ENCODE assay signal across 18 cellular contexts in genomic region chr22:27716074-27716473, GRCh38.
DNase-seq lines count a peak whose midpoint lies in the region; ATAC-seq and TF ChIP-seq lines count a peak whose summit lies in the region.
"Had no signal": no experiment of that assay in that cellular context is flagged by ENCODE, and none has a peak within 500 bp of the region (broad histone marks: within the 10 kb centered on the region; RNA-seq: fewer than 3 reads in every experiment).

No MANE protein-coding gene starts in this region.

- H3K36me3 ChIP-seq in SK-N-SH (replicated peaks in 1 of 2; ENCODE audit: control insufficient read depth in 1 of 2, insufficient read depth in 2 of 2, low read length in 1 of 2) (no peaks in the 10 kb centered on the region), mesenchymal stem cell (ENCODE audit: control insufficient read depth in 1 of 2, insufficient read depth in 2 of 2, low read depth in 1 of 2, low read length in 2 of 2) (no peaks in the 10 kb centered on the region)
- H3K36me3 ChIP-seq: BE2C; BLaER1 treated with 17β-estradiol and CSF1 and Interleukin-3, amounts not matched to agents 10 nM and 100 nM; HAP-1 had no signal

- no peak for TF ChIP-seq EP300 in SK-N-SH (IDR thresholded peaks at IDR 0.05; ENCODE audit: borderline replicate concordance in 1 of 2, low read depth in 1 of 2, low read length in 1 of 2)

- no peaks in the 10 kb centered on the region for H3K79me2 ChIP-seq in SK-N-SH (ENCODE audit: insufficient read depth)

- no peaks in the 10 kb centered on the region for H3K79me1 ChIP-seq in mesenchymal stem cell (replicated peaks; ENCODE audit: low read length, poor library complexity, severe bottlenecking)

- no peaks in the 10 kb centered on the region for H4K20me1 ChIP-seq in SK-N-SH (ENCODE audit: insufficient read depth)
- H4K20me1 ChIP-seq: BLaER1 treated with 17β-estradiol and CSF1 and Interleukin-3, amounts not matched to agents 10 nM and 100 nM had no signal

- H3K9ac ChIP-seq in SK-N-SH (no peak overlapping the region), mesenchymal stem cell (ENCODE audit: low read length) (no peak overlapping the region)

- no peak overlapping the region for H3K23ac ChIP-seq in mesenchymal stem cell (ENCODE audit: low read length in 2 of 2)

- H2AFZ ChIP-seq in SK-N-SH (ENCODE audit: low read depth) (no peak overlapping the region), mesenchymal stem cell (ENCODE audit: low read depth, low read length) (no peak overlapping the region)

- H3K4ac ChIP-seq in mesenchymal stem cell (ENCODE audit: low read depth in 1 of 2, low read length in 2 of 2) = no peak overlapping the region

- no peak overlapping the region for H3K4me3 Mint-ChIP-seq in WTC11
- H3K4me3 Mint-ChIP-seq: CD4-positive, alpha-beta memory T cell; HFFc6 had no signal

- H4K91ac ChIP-seq in mesenchymal stem cell (ENCODE audit: low read length) = no peak overlapping the region

- peaks cover 39% of the 10 kb centered on the region for H3K36me3 Mint-ChIP-seq in WTC11
- H3K36me3 Mint-ChIP-seq: CD4-positive, alpha-beta memory T cell had no signal

- peaks cover 2% of the 10 kb centered on the region; the same call in 1 of the 2 replicates for H3K9me3 Mint-ChIP-seq in WTC11

- H2AK5ac ChIP-seq in mesenchymal stem cell (ENCODE audit: low read length, severe bottlenecking) = no peak overlapping the region

- peak overlapping the region; percentile 57 for H3K27ac Mint-ChIP-seq in WTC11
- H3K27ac Mint-ChIP-seq: CD4-positive, alpha-beta memory T cell; HFFc6 had no signal

- peaks cover 60% of the 10 kb centered on the region for H3K4me1 Mint-ChIP-seq in WTC11
- H3K4me1 Mint-ChIP-seq: CD4-positive, alpha-beta memory T cell had no signal

- no peaks in the 10 kb centered on the region for H3K27me3 ChIP-seq in SK-N-SH (ENCODE audit: insufficient read depth)
- H3K27me3 ChIP-seq in mesenchymal stem cell (ENCODE audit: control insufficient read depth in 1 of 2, insufficient read depth in 1 of 2, low read length in 2 of 2) = no peaks in the 10 kb centered on the region
- H3K27me3 ChIP-seq: BE2C; BLaER1 treated with 17β-estradiol and CSF1 and Interleukin-3, amounts not matched to agents 10 nM and 100 nM had no signal

- H3K4me2 ChIP-seq in SK-N-SH (no peak overlapping the region), mesenchymal stem cell (ENCODE audit: low read length, poor library complexity, severe bottlenecking) (no peak overlapping the region)

- no peak overlapping the region for H2BK12ac ChIP-seq in mesenchymal stem cell (ENCODE audit: low read length in 2 of 2)

- peaks cover 5% of the 10 kb centered on the region for H3F3A ChIP-seq in SK-N-SH (replicated peaks; ENCODE audit: insufficient read depth)

- no peak for TF ChIP-seq RAD21 in SK-N-SH (IDR thresholded peaks at IDR 0.05; ENCODE audit: low read length)

- no peaks in the 10 kb centered on the region for H3K9me2 ChIP-seq in SK-N-SH

- H3K18ac ChIP-seq in mesenchymal stem cell (ENCODE audit: low read depth in 1 of 2, low read length in 2 of 2) = no peak overlapping the region

- H3K14ac ChIP-seq in mesenchymal stem cell (ENCODE audit: low read length in 2 of 2) = no peak overlapping the region

- no peak overlapping the region for H3K27ac ChIP-seq in SK-N-SH (ENCODE audit: low read depth in 2 of 2, low read length in 1 of 2)
- no peak overlapping the region for H3K27ac ChIP-seq in mesenchymal stem cell (ENCODE audit: low read length, poor library complexity, severe bottlenecking)
- peak overlapping the region; percentile 79 for H3K27ac ChIP-seq in temporal lobe (ENCODE audit: low read depth, low read length)
- H3K27ac ChIP-seq: 22Rv1 had no signal

- DNase-seq in SK-N-SH (no peak), WTC11 (ENCODE audit: low spot score) (no peak), mesenchymal stem cell (no peak), DMS153 treated with DMSO at 0.1 percent for 48 hours (lab: John Stamatoyannopoulos, UW; ENCODE audit: unreplicated experiment) (no peak), NOMO-1 treated with dmso at 0.1 percent for 144 hours (lab: John Stamatoyannopoulos, UW; ENCODE audit: unreplicated experiment) (no peak)
- DNase-seq: AML-193; BE2C; Calu3; CD4-positive, alpha-beta memory T cell; DND-41; GOT3; HFFc6 had no signal

- H2BK15ac ChIP-seq in mesenchymal stem cell (ENCODE audit: low read depth, poor library complexity, severe bottlenecking) = peak overlapping the region; percentile 31

- H3K27me3 Mint-ChIP-seq in WTC11 (ENCODE audit: low read depth) = no peaks in the 10 kb centered on the region

- no peak for ATAC-seq in SK-N-SH treated with all-trans-retinoic acid at 6 μM for 48 hours
- no peak for ATAC-seq in WTC11
- ATAC-seq in HG02588 (IDR thresholded peaks at IDR 0.05; ENCODE audit: unreplicated experiment) = no peak

- POLR2A ChIA-PET in SK-N-SH (lab: Yijun Ruan, JAX) = no interaction called here
- POLR2A ChIA-PET in WTC11 (lab: Charles Lee) = no interaction called here

- H4K8ac ChIP-seq in mesenchymal stem cell (ENCODE audit: low read length) = no peak overlapping the region

- H3K9me3 ChIP-seq in SK-N-SH (no peaks in the 10 kb centered on the region), mesenchymal stem cell (ENCODE audit: control insufficient read depth, low read length) (peaks cover 6% of the 10 kb centered on the region)
- H3K9me3 ChIP-seq: BE2C had no signal

- peaks cover 11 to 19% of the 10 kb centered on the region in 2 experiments; a peak in 1 of 4 replicates for H3K4me1 ChIP-seq in SK-N-SH (ENCODE audit: control insufficient read depth in 1 of 2, insufficient read depth in 2 of 2, low read depth in 1 of 2, low read length in 1 of 2)
- peaks cover 15% of the 10 kb centered on the region for H3K4me1 ChIP-seq in mesenchymal stem cell (ENCODE audit: control insufficient read depth, insufficient read depth, low read depth, low read length)

- TF ChIP-seq CTCF in SK-N-SH (IDR thresholded peaks at IDR 0.05) (no peak), WTC11 (IDR thresholded peaks at IDR 0.05) (no peak)

- no peak overlapping the region for H3K4me3 ChIP-seq in SK-N-SH (ENCODE audit: low read depth in 2 of 2, low read length in 1 of 2)
- H3K4me3 ChIP-seq in mesenchymal stem cell (ENCODE audit: insufficient read depth in 1 of 2, low read depth in 1 of 2, low read length in 2 of 2) = no peak overlapping the region
- H3K4me3 ChIP-seq: BLaER1 treated with 17β-estradiol and CSF1 and Interleukin-3, amounts not matched to agents 10 nM and 100 nM; HAP-1 had no signal

- no peak overlapping the region for H2BK5ac ChIP-seq in mesenchymal stem cell (ENCODE audit: low read depth, low read length, poor library complexity, severe bottlenecking)

- WGBS in SK-N-SH (ENCODE audit: low lambda C conversion rate) = 67% methylated on average over 1 of the region's 1 CpG
- WGBS in mesenchymal stem cell = 91% methylated on average over 1 of the region's 1 CpG

- H2BK120ac ChIP-seq in mesenchymal stem cell (ENCODE audit: low read depth, low read length) = no peak overlapping the region

- CTCF ChIA-PET in SK-N-SH (lab: Yijun Ruan, JAX) = interaction anchor here (0.9 to 1.0 kb wide), 2 partner anchors 33 to 34 kb away, joined by 3 to 4 read pairs; no protein-coding TSS in a partner anchor
- CTCF ChIA-PET in WTC11 (lab: Charles Lee) = interaction anchor here (1.2 to 2.0 kb wide), 2 partner anchors 13 to 34 kb away, joined by 3 to 4 read pairs; no protein-coding TSS in a partner anchor

TF ChIP-seq in SK-N-SH treated with all-trans-retinoic acid at 6 μM for 48 hours, 23 proteins besides CTCF, POLR2A, EP300 and RAD21 (continues in another document):
- TF ChIP-seq SNAI2 (CRISPR knock-in tag; IDR thresholded peaks at IDR 0.05) (no peak), ZFP30 (CRISPR knock-in tag; IDR thresholded peaks at IDR 0.05) (no peak), CSDC2 (CRISPR knock-in tag; IDR thresholded peaks at IDR 0.05) (no peak), ZNF565 (CRISPR knock-in tag; conservative IDR thresholded peaks at IDR 0.05; ENCODE audit: low read depth) (peak; percentile 76; the same call in 1 of the 2 replicates)

TF ChIP-seq in SK-N-SH, 30 proteins besides CTCF, POLR2A, EP300 and RAD21 (continues in another document):
- no peak for TF ChIP-seq USF1 (IDR thresholded peaks at IDR 0.05; ENCODE audit: borderline replicate concordance, low read depth)
- TF ChIP-seq IRF3 (IDR thresholded peaks at IDR 0.05; ENCODE audit: low read depth, low read length) = no peak
- TF ChIP-seq YY1 (IDR thresholded peaks at IDR 0.05; ENCODE audit: low read depth) = no peak

TF ChIP-seq in WTC11, 78 proteins besides CTCF, POLR2A, EP300 and RAD21 (continues in another document):
- TF ChIP-seq MXD4 (CRISPR knock-in tag; IDR thresholded peaks at IDR 0.05; ENCODE audit: borderline replicate concordance) (no peak), ZNF121 (CRISPR knock-in tag; IDR thresholded peaks at IDR 0.05) (no peak), ZNF232 (CRISPR knock-in tag; IDR thresholded peaks at IDR 0.05) (no peak), FOXJ3 (CRISPR knock-in tag; IDR thresholded peaks at IDR 0.05; ENCODE audit: borderline replicate concordance) (no peak), ATF6 (CRISPR knock-in tag; IDR thresholded peaks at IDR 0.05) (no peak), ZBTB21 (CRISPR knock-in tag; IDR thresholded peaks at IDR 0.05; ENCODE audit: borderline replicate concordance) (no peak), ELF4 (CRISPR knock-in tag; IDR thresholded peaks at IDR 0.05; ENCODE audit: low read depth) (no peak), ZBTB43 (CRISPR knock-in tag; IDR thresholded peaks at IDR 0.05) (no peak)
